In the genomic region with DNA sequence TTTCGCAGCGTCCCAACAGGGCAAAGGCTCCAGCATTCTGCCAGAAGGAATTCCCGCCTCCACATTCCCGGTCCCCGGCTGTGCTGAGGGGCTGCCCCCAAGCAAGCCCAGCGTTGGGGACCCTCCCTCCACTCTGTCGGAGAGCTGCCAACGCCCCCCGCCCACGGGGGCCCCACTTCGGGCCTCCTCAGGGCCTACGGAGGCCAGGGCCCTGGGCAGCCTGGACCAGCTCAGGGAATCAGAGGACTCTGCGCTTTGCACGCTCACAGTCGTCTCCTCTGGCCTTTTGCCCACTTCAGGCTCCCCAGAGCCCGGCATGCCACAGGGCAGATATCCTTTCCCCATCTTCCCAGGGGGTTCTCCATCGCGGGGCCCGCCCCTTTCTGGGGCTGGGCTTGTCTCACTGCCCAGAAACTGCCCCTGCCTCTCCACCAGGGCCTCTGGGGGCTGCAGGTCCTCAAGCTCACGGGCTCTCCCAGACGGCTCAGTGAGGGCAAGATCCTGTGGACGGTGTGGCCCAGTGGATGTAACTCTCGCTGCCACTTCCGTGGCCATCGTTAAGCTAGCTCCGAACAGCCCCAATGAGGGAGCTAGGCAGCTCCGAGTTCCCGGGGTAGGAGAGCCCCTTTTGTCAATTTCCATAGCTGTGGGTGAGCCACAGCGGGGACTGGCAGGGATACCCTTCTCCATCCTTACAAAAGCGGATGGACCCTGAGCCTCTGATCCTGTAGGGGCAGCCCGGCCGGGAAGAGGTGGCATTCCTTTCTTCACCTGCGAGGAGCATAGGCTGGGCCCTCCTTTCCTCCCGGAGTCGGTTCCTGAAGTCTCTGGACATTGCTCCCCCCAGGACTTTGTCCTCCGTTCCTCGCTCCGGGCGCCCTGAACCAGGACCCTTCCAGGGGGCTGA, we compare ENCODE assay signal across 8 cellular contexts. TPM values are rescaled to one million over a fixed set of nuclear protein-coding genes. Genes with fewer than 3 reads are reported as not detected.
DNase-seq lines count a peak whose midpoint lies in the region; ATAC-seq lines count a peak whose summit lies in the region.

No MANE protein-coding gene starts in this region.

- POLR2A ChIA-PET in activated naive CD8-positive, alpha-beta T cell treated with anti-CD3 and anti-CD28 coated beads, Interleukin-2, amount 10 ng/mL, durations not matched to agents 7 days and 5 days (lab: Charles Lee), result interaction anchor here (0.6 to 5.7 kb wide), 6 partner anchors 18 to 94 kb away, joined by 3 to 43 read pairs (median 4); no protein-coding TSS in a partner anchor

- H3K9me3 ChIP-seq in Karpas-422 (ENCODE audit: low read length), result no peaks in the 10 kb centered on the region
- no peaks in the 10 kb centered on the region for H3K9me3 ChIP-seq in iPS-18c (ENCODE audit: control insufficient read depth, insufficient read depth, low read length)

- H3K27me3 Mint-ChIP-seq in activated naive CD8-positive, alpha-beta T cell treated with anti-CD3 and anti-CD28 coated beads, Interleukin-2, amount 10 ng/mL, durations not matched to agents 7 days and 5 days, result no peaks in the 10 kb centered on the region
- H3K27me3 Mint-ChIP-seq in stimulated activated memory B cell treated with anti-CD40 and anti-IgM and Interleukin-4, amounts not matched to agents 10 μg/mL and 1 μg/mL and 100 μg/mL, for 72 hours, result no peaks in the 10 kb centered on the region

- peaks cover 29% of the 10 kb centered on the region; the same call in 1 of the 2 replicates for H4K20me1 ChIP-seq in Karpas-422 (ENCODE audit: insufficient read depth, low read depth, low read length)

- H3K27me3 ChIP-seq in Karpas-422 (ENCODE audit: low read length), result no peaks in the 10 kb centered on the region

- H3K4me3 Mint-ChIP-seq in activated naive CD8-positive, alpha-beta T cell treated with anti-CD3 and anti-CD28 coated beads, Interleukin-2, amount 10 ng/mL, durations not matched to agents 7 days and 5 days, result peak overlapping the region; percentile 90
- H3K4me3 Mint-ChIP-seq in stimulated activated memory B cell treated with anti-CD40 and anti-IgM and Interleukin-4, amounts not matched to agents 10 μg/mL and 1 μg/mL and 100 μg/mL, for 72 hours, result peak overlapping the region; percentile 98

- peaks cover 43% of the 10 kb centered on the region for H3K4me1 Mint-ChIP-seq in activated naive CD8-positive, alpha-beta T cell treated with anti-CD3 and anti-CD28 coated beads, Interleukin-2, amount 10 ng/mL, durations not matched to agents 7 days and 5 days
- H3K4me1 Mint-ChIP-seq in stimulated activated memory B cell treated with anti-CD40 and anti-IgM and Interleukin-4, amounts not matched to agents 10 μg/mL and 1 μg/mL and 100 μg/mL, for 72 hours, result peaks cover 68% of the 10 kb centered on the region

- H3K4me2 ChIP-seq in Karpas-422 (ENCODE audit: low read depth, low read length, poor library complexity, severe bottlenecking), result peak overlapping the region; percentile 79

- H3K4me3 ChIP-seq in Karpas-422 (ENCODE audit: low read length), result peak overlapping the region; percentile 82
- H3K4me3 ChIP-seq in iPS-18c (ENCODE audit: insufficient read depth, low read depth, low read length), result peak overlapping the region; percentile 71

- peaks cover 58% of the 10 kb centered on the region for H3K4me1 ChIP-seq in Karpas-422 (ENCODE audit: low read length)

- H3K36me3 ChIP-seq in Karpas-422 (ENCODE audit: insufficient read depth, low read length), result peaks cover 58% of the 10 kb centered on the region

- peak overlapping the region; percentile 80 for H3K27ac Mint-ChIP-seq in activated naive CD8-positive, alpha-beta T cell treated with anti-CD3 and anti-CD28 coated beads, Interleukin-2, amount 10 ng/mL, durations not matched to agents 7 days and 5 days
- H3K27ac Mint-ChIP-seq in stimulated activated memory B cell treated with anti-CD40 and anti-IgM and Interleukin-4, amounts not matched to agents 10 μg/mL and 1 μg/mL and 100 μg/mL, for 72 hours, result no peak overlapping the region

- H2AFZ ChIP-seq in Karpas-422 (ENCODE audit: low read length), result no peak overlapping the region

- peaks cover 39% of the 10 kb centered on the region for H3K36me3 Mint-ChIP-seq in activated naive CD8-positive, alpha-beta T cell treated with anti-CD3 and anti-CD28 coated beads, Interleukin-2, amount 10 ng/mL, durations not matched to agents 7 days and 5 days
- peaks cover 36% of the 10 kb centered on the region for H3K36me3 Mint-ChIP-seq in stimulated activated memory B cell treated with anti-CD40 and anti-IgM and Interleukin-4, amounts not matched to agents 10 μg/mL and 1 μg/mL and 100 μg/mL, for 72 hours

- no peaks in the 10 kb centered on the region for H3K9me3 Mint-ChIP-seq in activated naive CD8-positive, alpha-beta T cell treated with anti-CD3 and anti-CD28 coated beads, Interleukin-2, amount 10 ng/mL, durations not matched to agents 7 days and 5 days
- H3K9me3 Mint-ChIP-seq in stimulated activated memory B cell treated with anti-CD40 and anti-IgM and Interleukin-4, amounts not matched to agents 10 μg/mL and 1 μg/mL and 100 μg/mL, for 72 hours, result no peaks in the 10 kb centered on the region

- H3K27ac ChIP-seq in Karpas-422 (ENCODE audit: low read length), result peak overlapping the region; percentile 96

- H3K79me2 ChIP-seq in Karpas-422 (ENCODE audit: low read length), result peaks cover 77% of the 10 kb centered on the region

- H3K9me2 ChIP-seq in Karpas-422 (replicated peaks; ENCODE audit: insufficient read depth, low read length), result no peaks in the 10 kb centered on the region

- peak; percentile 92 for DNase-seq in Karpas-422
- DNase-seq in activated naive CD8-positive, alpha-beta T cell treated with anti-CD3 and anti-CD28 coated beads, Interleukin-2, amount 10 ng/mL, durations not matched to agents 7 days and 5 days, result peak; percentile 55
- DNase-seq in NCI-H128 (lab: John Stamatoyannopoulos, UW; ENCODE audit: unreplicated experiment), result no peak
- no peak for DNase-seq in GOT3 (lab: John Stamatoyannopoulos, UW)
- no peak for DNase-seq in NCI-H2029 treated with DMSO at 0.1 percent for 48 hours (lab: John Stamatoyannopoulos, UW)

- ATAC-seq in activated naive CD8-positive, alpha-beta T cell treated with anti-CD3 and anti-CD28 coated beads, Interleukin-2, amount 10 ng/mL, durations not matched to agents 7 days and 5 days (ENCODE audit: low read depth), result peak; percentile 1
- ATAC-seq in stimulated activated memory B cell treated with anti-CD40 and anti-IgM and Interleukin-4, amounts not matched to agents 10 μg/mL and 1 μg/mL and 100 μg/mL, for 72 hours, result no peak
- ATAC-seq in HG03175 (IDR thresholded peaks at IDR 0.05; ENCODE audit: unreplicated experiment), result no peak

- peak overlapping the region; percentile 96 for H3K9ac ChIP-seq in Karpas-422 (ENCODE audit: low read length)

RNA-seq across cellular contexts. Expression of gene ITPKB, which starts 2.8 kb away (rescaled TPM):
- 79.0 and 132 TPM in 2 replicates for total RNA-seq in Karpas-422 (2014; rRNA removed; shearing (Covaris generic); ENCODE audit: low replicate concordance)
- 10 to 100 TPM; 75.3 to 76.9 TPM for total RNA-seq in activated naive CD8-positive, alpha-beta T cell treated with anti-CD3 and anti-CD28 coated beads, Interleukin-2, amount 10 ng/mL, durations not matched to agents 7 days and 5 days

Comparison
In these comparisons a context has a peak if more than half of its experiments do, and no peak if none do; other contexts are left out.
1. DNase-seq: peak in Karpas-422 (single experiment) and activated naive CD8-positive, alpha-beta T cell treated with anti-CD3 and anti-CD28 coated beads, Interleukin-2, amount 10 ng/mL, durations not matched to agents 7 days and 5 days (single experiment); none in NCI-H128 (single experiment), GOT3 (single experiment) and NCI-H2029 treated with DMSO at 0.1 percent for 48 hours (single experiment).